15 cellular contexts compared by ENCODE assay signal in genomic region chr12:122842505-122843405, GRCh38. TPM values are rescaled to one million over a fixed set of nuclear protein-coding genes. Genes with fewer than 3 reads are reported as not detected.
DNase-seq lines count a peak whose midpoint lies in the region; ATAC-seq, FAIRE-seq and TF ChIP-seq lines count a peak whose summit lies in the region.
"Had no signal": no experiment of that assay in that cellular context is flagged by ENCODE, and none has a peak within 500 bp of the region (broad histone marks: within the 10 kb centered on the region; RNA-seq: fewer than 3 reads in every experiment).

No MANE protein-coding gene starts in this region.

- no peak overlapping the region for H2AFZ ChIP-seq in H1 (ENCODE audit: low read length)

- no peak overlapping the region for H4K91ac ChIP-seq in H1 (replicated peaks; ENCODE audit: insufficient read length, low read length)

- no peak for FAIRE-seq in H1 (lab: Jason Lieb, UNC)
- FAIRE-seq: frontal cortex had no signal

- CTCF ChIA-PET in H1 (lab: Charles Lee; ENCODE audit: partially characterized antibody): interaction anchor here (0.6 to 11.4 kb wide), 9 partner anchors 16 to 987 kb away, joined by 3 to 129 read pairs (median 4); no protein-coding TSS in a partner anchor

- no peak overlapping the region for H2BK15ac ChIP-seq in H1 (ENCODE audit: low read length)

- H3K56ac ChIP-seq in H1 (replicated peaks; ENCODE audit: insufficient read length, low read depth, low read length): no peak overlapping the region

- H4K20me1 ChIP-seq in H1 (replicated peaks in 1 of 2; ENCODE audit: control insufficient read depth in 1 of 2, insufficient read depth in 2 of 2, low read length in 2 of 2): peaks cover 20 to 30% of the 10 kb centered on the region in 2 experiments

- H3K23me2 ChIP-seq in H1 (ENCODE audit: low read depth, low read length): no peaks in the 10 kb centered on the region

- H3K27ac Mint-ChIP-seq in stimulated activated memory B cell treated with anti-CD40 and anti-IgM and Interleukin-4, amounts not matched to agents 10 μg/mL and 1 μg/mL and 100 μg/mL, for 72 hours: peak overlapping the region; percentile 67
- H3K27ac Mint-ChIP-seq in stimulated activated naive CD8-positive, alpha-beta T cell treated with anti-CD3 and anti-CD28 coated beads, Interleukin-15, amount 100 ng/mL, for 72 hours: peak overlapping the region in 1 of 2 donors; percentile 94

- H2BK12ac ChIP-seq in H1 (ENCODE audit: low read depth, low read length): no peak overlapping the region

- H3K4me2 ChIP-seq in H1 (ENCODE audit: insufficient read depth in 1 of 2, low read depth in 2 of 2, low read length in 2 of 2): 0 out of 4 replicates have a peak overlapping the region, but pooled peaks of 1 of the 2 experiments have one; percentile 24

- peaks cover 16% of the 10 kb centered on the region for H3K79me1 ChIP-seq in H1 (ENCODE audit: low read depth, low read length)

- no peaks in the 10 kb centered on the region for H3K27me3 Mint-ChIP-seq in stimulated activated memory B cell treated with anti-CD40 and anti-IgM and Interleukin-4, amounts not matched to agents 10 μg/mL and 1 μg/mL and 100 μg/mL, for 72 hours
- no peaks in the 10 kb centered on the region for H3K27me3 Mint-ChIP-seq in stimulated activated naive CD8-positive, alpha-beta T cell treated with anti-CD3 and anti-CD28 coated beads, Interleukin-15, amount 100 ng/mL, for 72 hours

- H3K4me3 ChIP-seq in NT2/D1 (ENCODE audit: insufficient read length, low read depth): no peak overlapping the region
- H3K4me3 ChIP-seq in H1 (ENCODE audit: extremely low read depth in 1 of 4, insufficient read depth in 2 of 4, low read depth in 3 of 4, low read length in 4 of 4): no peak overlapping the region

- no peak overlapping the region for H2BK20ac ChIP-seq in H1 (ENCODE audit: low read length)

- TF ChIP-seq EP300 in H1 (IDR thresholded peaks at IDR 0.05; ENCODE audit: borderline replicate concordance in 1 of 2, low read depth in 2 of 2, low read length in 2 of 2): no peak

- TF ChIP-seq CTCF in H1 (IDR thresholded peaks at IDR 0.05; ENCODE audit: control extremely low read depth in 1 of 3, insufficient read depth in 1 of 3, low read depth in 1 of 3, low read length in 3 of 3): no peak

- H3K4ac ChIP-seq in H1 (replicated peaks; ENCODE audit: insufficient read length, low read depth, low read length): no peak overlapping the region

- no peaks in the 10 kb centered on the region for H3K27me3 ChIP-seq in NT2/D1 (ENCODE audit: insufficient read depth, insufficient read length)
- H3K27me3 ChIP-seq in H1 (replicated peaks in 1 of 4; ENCODE audit: control insufficient read depth in 3 of 4, extremely low read depth in 1 of 4, insufficient read depth in 3 of 4, low read length in 3 of 4): peaks cover 0 to 7% (median under 1%) of the 10 kb centered on the region in 4 experiments; a peak in 5 of 7 replicates
- no peaks in the 10 kb centered on the region for H3K27me3 ChIP-seq in layer of hippocampus (ENCODE audit: control insufficient read depth, insufficient read depth, low read length)

- H3K9me3 ChIP-seq in NT2/D1 (ENCODE audit: insufficient read depth, low read length) (no peaks in the 10 kb centered on the region), H1 (ENCODE audit: insufficient read depth in 2 of 2, low read depth in 1 of 2, low read length in 1 of 2) (no peaks in the 10 kb centered on the region)

- peak overlapping the region; percentile 48; the same call in 1 of the 2 replicates for H3K18ac ChIP-seq in H1 (ENCODE audit: extremely low read depth, low read length)

- ATAC-seq in stimulated activated memory B cell treated with anti-CD40 and anti-IgM and Interleukin-4, amounts not matched to agents 10 μg/mL and 1 μg/mL and 100 μg/mL, for 72 hours: no peak
- ATAC-seq in HG03442 (IDR thresholded peaks at IDR 0.05; ENCODE audit: unreplicated experiment): no peak
- ATAC-seq in stimulated activated naive CD8-positive, alpha-beta T cell treated with anti-CD3 and anti-CD28 coated beads, Interleukin-15, amount 100 ng/mL, for 72 hours: no peak

- H3K4me1 ChIP-seq in NT2/D1 (ENCODE audit: insufficient read depth, insufficient read length) (peaks cover 47% of the 10 kb centered on the region), H1 (replicated peaks in 1 of 4; ENCODE audit: control insufficient read depth in 3 of 4, insufficient read depth in 4 of 4, low read length in 3 of 4) (peaks cover under 1 to 19% (median 10%) of the 10 kb centered on the region in 4 experiments)

- no peaks in the 10 kb centered on the region; a peak in 1 of 4 replicates for H3K79me2 ChIP-seq in H1 (ENCODE audit: control insufficient read depth in 1 of 2, insufficient read depth in 2 of 2, low read length in 2 of 2)

- TF ChIP-seq POLR2A in H1 (IDR thresholded peaks at IDR 0.05; ENCODE audit: control extremely low read depth in 1 of 2, low read depth in 2 of 2, low read length in 2 of 2): no peak

- no peak overlapping the region for H3K4me3 Mint-ChIP-seq in stimulated activated memory B cell treated with anti-CD40 and anti-IgM and Interleukin-4, amounts not matched to agents 10 μg/mL and 1 μg/mL and 100 μg/mL, for 72 hours
- no peak overlapping the region for H3K4me3 Mint-ChIP-seq in stimulated activated naive CD8-positive, alpha-beta T cell treated with anti-CD3 and anti-CD28 coated beads, Interleukin-15, amount 100 ng/mL, for 72 hours

- WGBS in H1 (ENCODE audit: extremely low coverage in 1 of 2, insufficient coverage in 1 of 2, insufficient read length in 1 of 2, insufficient replicate concordance in 2 of 2, low coverage in 1 of 2, low lambda C conversion rate in 2 of 2, missing lambda C conversion rate in 1 of 2), 2 experiments: 82% methylated on average over 22 of the region's 22 CpGs; no CpG with 5 or more reads in 1 of the 2 experiments

- H2BK5ac ChIP-seq in H1 (ENCODE audit: low read depth, low read length): no peak overlapping the region

- 0 out of 4 replicates have a peak, but pooled peaks of 1 of the 2 experiments have one; percentile 4 for TF ChIP-seq RAD21 in H1 (IDR thresholded peaks at IDR 0.05 in 1 of 2, conservative IDR thresholded peaks at IDR 0.05 in 1 of 2; ENCODE audit: low read depth in 2 of 2, low read length in 2 of 2)

- no peaks in the 10 kb centered on the region for H3K9me3 Mint-ChIP-seq in stimulated activated memory B cell treated with anti-CD40 and anti-IgM and Interleukin-4, amounts not matched to agents 10 μg/mL and 1 μg/mL and 100 μg/mL, for 72 hours
- H3K9me3 Mint-ChIP-seq in stimulated activated naive CD8-positive, alpha-beta T cell treated with anti-CD3 and anti-CD28 coated beads, Interleukin-15, amount 100 ng/mL, for 72 hours: no peaks in the 10 kb centered on the region

- no peak overlapping the region for H3K23ac ChIP-seq in H1 (ENCODE audit: insufficient read length)

- peak overlapping the region; percentile 24 for H3K9ac ChIP-seq in NT2/D1 (ENCODE audit: insufficient read length, low read depth)
- H3K9ac ChIP-seq in H1 (replicated peaks in 1 of 4; ENCODE audit: extremely low read depth in 1 of 4, low read depth in 3 of 4, low read length in 3 of 4): no peak overlapping the region; a peak in 1 of 7 replicates

- H3K14ac ChIP-seq in H1 (ENCODE audit: insufficient read length): no peak overlapping the region

- no peak overlapping the region for H4K5ac ChIP-seq in H1 (ENCODE audit: insufficient read length, low read depth, low read length)

- H3K36me3 Mint-ChIP-seq in stimulated activated memory B cell treated with anti-CD40 and anti-IgM and Interleukin-4, amounts not matched to agents 10 μg/mL and 1 μg/mL and 100 μg/mL, for 72 hours: peaks cover 24% of the 10 kb centered on the region

- no peak overlapping the region for H3K27ac ChIP-seq in H1 (ENCODE audit: low read depth, low read length)
- H3K27ac ChIP-seq in layer of hippocampus (ENCODE audit: low read depth, low read length): peak overlapping the region; percentile 99

- DNase-seq in NT2/D1 (ENCODE audit: low read depth, low spot score) (no peak), H1 (ENCODE audit: low read depth in 1 of 2, low spot score in 2 of 2) (no peak), GOT3 (lab: John Stamatoyannopoulos, UW) (no peak)
- no peak for DNase-seq in activated CD4-positive, alpha-beta T cell treated with anti-CD3 and anti-CD28 coated beads, Interleukin-2, amount 50 U/mL, for 1 hour
- DNase-seq in stimulated activated naive CD8-positive, alpha-beta T cell treated with anti-CD3 and anti-CD28 coated beads, Interleukin-15, amount 100 ng/mL, for 72 hours: no peak
- DNase-seq: activated CD4-positive, alpha-beta T cell treated with anti-CD3 and anti-CD28 coated beads, Interleukin-2, amount 50 U/mL, for 48 hours; COR-L47; cortex of kidney; NCI-H1436 treated with DMSO at 0.1 percent for 48 hours; stimulated activated CD4-positive, alpha-beta T cell treated with anti-CD3 and anti-CD28 coated beads, Interleukin-4, amount 100 ng/mL, for 4 hours; T-helper 2 cell had no signal

- H2BK120ac ChIP-seq in H1 (replicated peaks; ENCODE audit: low read depth, low read length): no peak overlapping the region

- H2AK5ac ChIP-seq in H1 (ENCODE audit: low read depth, low read length): no peak overlapping the region

- peaks cover 9% of the 10 kb centered on the region for H3K36me3 ChIP-seq in NT2/D1 (ENCODE audit: insufficient read depth, insufficient read length, low read length)
- no peaks in the 10 kb centered on the region; a peak in 1 of 8 replicates for H3K36me3 ChIP-seq in H1 (ENCODE audit: control insufficient read depth in 2 of 4, insufficient read depth in 4 of 4, low read length in 3 of 4)

- peaks cover 77% of the 10 kb centered on the region for H3K4me1 Mint-ChIP-seq in stimulated activated memory B cell treated with anti-CD40 and anti-IgM and Interleukin-4, amounts not matched to agents 10 μg/mL and 1 μg/mL and 100 μg/mL, for 72 hours
- H3K4me1 Mint-ChIP-seq in stimulated activated naive CD8-positive, alpha-beta T cell treated with anti-CD3 and anti-CD28 coated beads, Interleukin-15, amount 100 ng/mL, for 72 hours: peaks cover 44% of the 10 kb centered on the region

- H4K8ac ChIP-seq in H1 (ENCODE audit: extremely low read depth, insufficient read depth, low read length): peak overlapping the region; percentile 59; the same call in 1 of the 2 replicates

- POLR2A ChIA-PET in H1 (lab: Charles Lee; ENCODE audit: partially characterized antibody): interaction anchor here (0.8 to 1.0 kb wide), 3 partner anchors 29 to 132 kb away, joined by 3 read pairs; no protein-coding TSS in a partner anchor

RNA-seq across cellular contexts. Expression of gene HIP1R, which starts 7.5 kb away (rescaled TPM):
- total RNA-seq in H1 (2021; fragmentation: NEBNext Ultra II Directional; extraction: Animal tissue kit (Norgen Biotek cat#: 25700)): 14.5 and 14.7 TPM in 2 replicates
- 11.2 and 16.1 TPM in 2 replicates for polyA plus RNA-seq in H1 (2011; rRNA removed)
- polyA plus RNA-seq in H1 (2011; cell fraction: cytosol; rRNA removed): 15.5 TPM
- polyA plus RNA-seq in H1 (2011; cell fraction: nucleus; rRNA removed): 101 TPM
- polyA plus RNA-seq in H1 (2012, experiment 1 of 2): 12.0 to 17.7 TPM (median 16.9 TPM) in 4 replicates
- polyA plus RNA-seq in H1 (2012, experiment 2 of 2): 15.1 TPM
- 8.5 TPM for polyA plus RNA-seq in H1 (2013, experiment 1 of 2)
- polyA plus RNA-seq in H1 (2013, experiment 2 of 2): 6.9 TPM
- 14.0 and 15.2 TPM in 2 replicates for polyA minus RNA-seq in H1 (2011; rRNA and poly(A)+ RNA removed)
- 10.6 TPM for polyA minus RNA-seq in H1 (2011; cell fraction: cytosol; rRNA and poly(A)+ RNA removed)
- polyA minus RNA-seq in H1 (2011; cell fraction: nucleus; rRNA and poly(A)+ RNA removed): 24.7 TPM

RNA-seq across cellular contexts. Expression of gene VPS37B, which starts 53.2 kb away (rescaled TPM):
- total RNA-seq in H1 (2021; fragmentation: NEBNext Ultra II Directional; extraction: Animal tissue kit (Norgen Biotek cat#: 25700)): 11.9 and 13.1 TPM in 2 replicates
- 15.7 and 17.2 TPM in 2 replicates for polyA plus RNA-seq in H1 (2011; rRNA removed)
- polyA plus RNA-seq in H1 (2011; cell fraction: cytosol; rRNA removed): 10.8 TPM
- 12.1 TPM for polyA plus RNA-seq in H1 (2011; cell fraction: nucleus; rRNA removed)
- 6.6 to 13.4 TPM (median 11.1 TPM) in 4 replicates for polyA plus RNA-seq in H1 (2012, experiment 1 of 2)
- 12.1 TPM for polyA plus RNA-seq in H1 (2012, experiment 2 of 2)
- 7.0 TPM for polyA plus RNA-seq in H1 (2013, experiment 1 of 2)
- 7.9 TPM for polyA plus RNA-seq in H1 (2013, experiment 2 of 2)
- 4.0 and 5.7 TPM in 2 replicates for polyA minus RNA-seq in H1 (2011; rRNA and poly(A)+ RNA removed)
- polyA minus RNA-seq in H1 (2011; cell fraction: cytosol; rRNA and poly(A)+ RNA removed): 8.7 TPM
- 7.7 TPM for polyA minus RNA-seq in H1 (2011; cell fraction: nucleus; rRNA and poly(A)+ RNA removed)
